Comparison of ENCODE assay signal across 7 cellular contexts in the genomic region with DNA sequence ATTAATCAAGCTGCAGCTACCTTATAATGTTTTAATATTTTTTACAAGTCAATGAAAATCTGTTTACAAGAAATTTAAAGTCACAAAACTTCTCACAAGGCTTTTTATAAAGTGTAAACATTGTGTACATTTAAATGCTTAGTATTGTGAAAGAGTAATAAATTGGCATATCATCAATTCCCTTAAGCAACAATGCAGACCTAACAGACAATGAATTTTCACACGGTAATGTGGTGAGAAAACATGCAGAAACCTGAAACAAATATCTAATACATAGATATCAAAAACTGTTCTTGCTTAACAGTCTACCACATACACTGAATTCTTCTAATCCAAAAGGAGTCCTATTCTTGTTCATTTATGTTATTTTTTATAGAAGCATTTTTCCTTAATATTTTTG.
"Had no signal": no experiment of that assay in that cellular context is flagged by ENCODE, and none has a peak within 500 bp of the region (broad histone marks: within the 10 kb centered on the region; RNA-seq: fewer than 3 reads in every experiment).

No MANE protein-coding gene starts in this region.

- H3K4me3 Mint-ChIP-seq: H9 had no signal

- ATAC-seq: K562 had no signal

- DNase-seq: GM23248, GOT3, H9, HCEC 1CT, IMR-90, KG1 had no signal

- H3K9ac ChIP-seq: GM23248 had no signal

- H3K4me3 ChIP-seq: GM23248, K562 had no signal

- H3K9me3 Mint-ChIP-seq: H9 had no signal

- H2AFZ ChIP-seq: GM23248 had no signal

- H3K27ac ChIP-seq: GM23248 had no signal
